ENCODE assay signal across 8 cellular contexts in genomic region chr10:63523015-63523414, GRCh38. TPM values are rescaled to one million over a fixed set of nuclear protein-coding genes. Genes with fewer than 3 reads are reported as not detected.
DNase-seq lines count a peak whose midpoint lies in the region; ATAC-seq, FAIRE-seq and TF ChIP-seq lines count a peak whose summit lies in the region.

No MANE protein-coding gene starts in this region.

- TF ChIP-seq CTCF in Calu3 (IDR thresholded peaks at IDR 0.05; ENCODE audit: unreplicated experiment) (no peak), PC-3 (conservative IDR thresholded peaks at IDR 0.05; ENCODE audit: low read depth, low read length) (no peak), endothelial cell of umbilical vein (IDR thresholded peaks at IDR 0.05; ENCODE audit: extremely low read depth in 1 of 2, insufficient read depth in 1 of 2, low read depth in 1 of 2, low read length in 2 of 2) (no peak), progenitor cell of endocrine pancreas (IDR thresholded peaks at IDR 0.05; ENCODE audit: unreplicated experiment) (no peak)

- TF ChIP-seq POLR2A in endothelial cell of umbilical vein (IDR thresholded peaks at IDR 0.05; ENCODE audit: low read depth, low read length): no peak

- H3K36me3 ChIP-seq in PC-3 (ENCODE audit: low read depth, low read length): peaks cover 13% of the 10 kb centered on the region
- no peaks in the 10 kb centered on the region for H3K36me3 ChIP-seq in endothelial cell of umbilical vein (ENCODE audit: control insufficient read depth in 2 of 2, extremely low read depth in 1 of 2, insufficient read depth in 2 of 2, low read length in 2 of 2)

- H3K4me1 ChIP-seq in PC-3 (ENCODE audit: insufficient read depth, low read length): peaks cover 55% of the 10 kb centered on the region
- H3K4me1 ChIP-seq in endothelial cell of umbilical vein (ENCODE audit: control insufficient read depth, extremely low read depth, insufficient read depth, low read length): peaks cover 7% of the 10 kb centered on the region

- intact Hi-C loops in Calu3 (cut with micrococcal nuclease; ENCODE audit: unreplicated experiment) (loop anchor here (5.0 kb wide), 2 partner anchors 104 to 256 kb away; no protein-coding TSS in a partner anchor), PC-3 (cut with micrococcal nuclease) (loop anchor here (2.0 to 5.0 kb wide), 2 partner anchors 64 to 254 kb away; no protein-coding TSS in a partner anchor), endothelial cell of umbilical vein (cut with micrococcal nuclease) (loop anchor here (2.0 to 5.0 kb wide), 4 partner anchors 50 to 316 kb away; no protein-coding TSS in a partner anchor)

- H3K9me3 Mint-ChIP-seq in Calu3 (ENCODE audit: low read depth, unreplicated experiment): peaks cover 2% of the 10 kb centered on the region
- H3K9me3 Mint-ChIP-seq in progenitor cell of endocrine pancreas (ENCODE audit: low read depth): peaks cover 4% of the 10 kb centered on the region

- ATAC-seq in PC-3 (no peak), GM19395 (IDR thresholded peaks at IDR 0.05; ENCODE audit: unreplicated experiment) (no peak), HG03139 (IDR thresholded peaks at IDR 0.05; ENCODE audit: unreplicated experiment) (no peak)

- H3K9me2 ChIP-seq in PC-3 (replicated peaks; ENCODE audit: low read length): no peaks in the 10 kb centered on the region

- dilution Hi-C loops in endothelial cell of umbilical vein (cut with MboI; ENCODE audit: extremely low pct_ligation_motif_present, low sequenced_read_pairs): no loop called here

- H2AFZ ChIP-seq in PC-3 (ENCODE audit: low read length) (no peak overlapping the region), endothelial cell of umbilical vein (ENCODE audit: low read depth, low read length) (no peak overlapping the region)

- H3K4me3 Mint-ChIP-seq in Calu3 (ENCODE audit: low read depth, unreplicated experiment) (peak overlapping the region; percentile 76), progenitor cell of endocrine pancreas (ENCODE audit: low read depth) (peak overlapping the region; percentile 89)

- H3K27me3 Mint-ChIP-seq in Calu3 (ENCODE audit: unreplicated experiment) (no peaks in the 10 kb centered on the region), progenitor cell of endocrine pancreas (no peaks in the 10 kb centered on the region)

- H3K9me3 ChIP-seq in PC-3 (ENCODE audit: low read length) (no peaks in the 10 kb centered on the region), endothelial cell of umbilical vein (replicated peaks; ENCODE audit: control insufficient read depth, insufficient read depth, low read length) (no peaks in the 10 kb centered on the region)

- H3K9me1 ChIP-seq in endothelial cell of umbilical vein (replicated peaks; ENCODE audit: control insufficient read depth, extremely low read depth, insufficient read depth, low read length): no peaks in the 10 kb centered on the region

- H4K20me1 ChIP-seq in PC-3 (ENCODE audit: low read length): peaks cover 33% of the 10 kb centered on the region
- H4K20me1 ChIP-seq in endothelial cell of umbilical vein (replicated peaks; ENCODE audit: control insufficient read depth, extremely low read depth, insufficient read depth, low read length): no peaks in the 10 kb centered on the region

- peaks cover 10% of the 10 kb centered on the region for H3F3A ChIP-seq in PC-3 (ENCODE audit: low read length, unreplicated experiment)

- H3K27ac Mint-ChIP-seq in Calu3 (ENCODE audit: unreplicated experiment) (peak overlapping the region; percentile 86), progenitor cell of endocrine pancreas (peak overlapping the region; percentile 98)

- H3K4me3 ChIP-seq in PC-3 (ENCODE audit: low read length) (peak overlapping the region; percentile 75), endothelial cell of umbilical vein (replicated peaks in 1 of 3; ENCODE audit: insufficient read depth in 1 of 3, low read depth in 1 of 3, low read length in 3 of 3) (no peak overlapping the region)

- H3K9ac ChIP-seq in PC-3 (ENCODE audit: low read length): peak overlapping the region; percentile 91
- H3K9ac ChIP-seq in endothelial cell of umbilical vein (replicated peaks; ENCODE audit: extremely low read depth, insufficient read depth, low read length): peak overlapping the region; percentile 93

- H3K4me1 Mint-ChIP-seq in Calu3 (ENCODE audit: low read depth, unreplicated experiment) (peaks cover 54% of the 10 kb centered on the region), progenitor cell of endocrine pancreas (ENCODE audit: low read depth) (peaks cover 34% of the 10 kb centered on the region)

- CTCF ChIA-PET in Calu3 (lab: Charles Lee) (interaction anchor here (0.7 to 1.7 kb wide), 5 partner anchors 15 to 258 kb away, joined by 4 to 8 read pairs (median 5); no protein-coding TSS in a partner anchor), PC-3 (lab: Charles Lee) (interaction anchor here (0.5 to 1.2 kb wide), 2 partner anchors 107 to 1055 kb away, joined by 3 to 5 read pairs; no protein-coding TSS in a partner anchor), endothelial cell of umbilical vein (lab: Charles Lee) (interaction anchor here (0.9 to 2.4 kb wide), 7 partner anchors 9 to 356 kb away, joined by 3 to 14 read pairs (median 5); no protein-coding TSS in a partner anchor)

- H3K79me2 ChIP-seq in PC-3 (ENCODE audit: low read length) (peaks cover 92% of the 10 kb centered on the region), endothelial cell of umbilical vein (ENCODE audit: control insufficient read depth, insufficient read depth, low read length) (peaks cover 81% of the 10 kb centered on the region)

- H3K4me2 ChIP-seq in PC-3 (ENCODE audit: low read length) (peak overlapping the region; percentile 86), endothelial cell of umbilical vein (ENCODE audit: insufficient read depth, low read length) (peak overlapping the region; percentile 95)

- BruUV-seq in Calu3 (replicated peaks; lab: Mats Ljungman, UMichigan): no TSS peak
- BruUV-seq in PC-3 (replicated peaks; lab: Mats Ljungman, UMichigan): no TSS peak
- BruUV-seq in endothelial cell of umbilical vein (replicated peaks; lab: Mats Ljungman, UMichigan): no TSS peak

- DNase-seq in Calu3: no peak
- DNase-seq in PC-3: no peak
- DNase-seq in endothelial cell of umbilical vein (ENCODE audit: low read depth, low spot score): no peak
- DNase-seq in progenitor cell of endocrine pancreas (ENCODE audit: low spot score, unreplicated experiment): no peak
- DNase-seq in stimulated activated CD4-positive, alpha-beta T cell treated with anti-CD3 and anti-CD28 coated beads, Interleukin-12 subunit alpha, Interleukin-12 subunit beta, amount 100 ng/mL, for 4 hours: no peak
- no peak for DNase-seq in SKM-1 treated with dmso at 0.1 percent for 144 hours (lab: John Stamatoyannopoulos, UW; ENCODE audit: unreplicated experiment)

- H3K27ac ChIP-seq in PC-3 (ENCODE audit: low read length) (peak overlapping the region; percentile 85; the same call in 1 of the 2 replicates), endothelial cell of umbilical vein (ENCODE audit: insufficient read depth, low read depth, low read length) (no peak overlapping the region)

- FAIRE-seq in endothelial cell of umbilical vein (lab: Jason Lieb, UNC): no peak

- H3K36me3 Mint-ChIP-seq in Calu3 (ENCODE audit: insufficient read depth, unreplicated experiment): peaks cover 59% of the 10 kb centered on the region
- H3K36me3 Mint-ChIP-seq in progenitor cell of endocrine pancreas (ENCODE audit: insufficient read depth): peaks cover 15% of the 10 kb centered on the region

- no peaks in the 10 kb centered on the region for H3K27me3 ChIP-seq in PC-3 (ENCODE audit: low read length)
- H3K27me3 ChIP-seq in endothelial cell of umbilical vein (ENCODE audit: control insufficient read depth in 2 of 2, insufficient read depth in 2 of 2, low read length in 2 of 2): no peaks in the 10 kb centered on the region

- POLR2A ChIA-PET in PC-3 (lab: Charles Lee; ENCODE audit: unreplicated experiment) (interaction anchor here (0.5 to 0.7 kb wide), 4 partner anchors 17 to 71 kb away, joined by 3 to 5 read pairs (median 3); no protein-coding TSS in a partner anchor), endothelial cell of umbilical vein (lab: Charles Lee) (no interaction called here)

TF ChIP-seq in endothelial cell of umbilical vein, 7 proteins besides CTCF, POLR2A, EP300 and RAD21 (continues in another document):
- TF ChIP-seq MAX (IDR thresholded peaks at IDR 0.05; ENCODE audit: insufficient read depth, insufficient read length) (no peak), POLR2AphosphoS5 (IDR thresholded peaks at IDR 0.05; ENCODE audit: insufficient read depth, low read depth, low read length) (no peak), MYC (IDR thresholded peaks at IDR 0.05; ENCODE audit: low read depth, low read length) (no peak), GATA2 (IDR thresholded peaks at IDR 0.05; ENCODE audit: insufficient read depth, insufficient read length, low read depth, low read length) (no peak), FOS (IDR thresholded peaks at IDR 0.05; ENCODE audit: borderline replicate concordance, insufficient read depth, low read length) (no peak)

RNA-seq across cellular contexts. Expression of gene REEP3, which starts 1.8 kb away (rescaled TPM):
- total RNA-seq in Calu3 (2022) (94.7 and 97.5 TPM in 2 replicates), PC-3 (2014; rRNA removed) (63.2 and 75.2 TPM in 2 replicates), endothelial cell of umbilical vein (48.3 and 56.6 TPM in 2 replicates), progenitor cell of endocrine pancreas (33.2 and 34.0 TPM in 2 replicates)
- 10.6 and 12.3 TPM in 2 replicates for polyA plus RNA-seq in endothelial cell of umbilical vein
- polyA plus RNA-seq in endothelial cell of umbilical vein (2011; cell fraction: cytosol; rRNA removed): 18.7 and 19.0 TPM in 2 replicates
- polyA plus RNA-seq in endothelial cell of umbilical vein (2011; cell fraction: nucleus; rRNA removed): 8.5 and 10.6 TPM in 2 replicates
- polyA plus RNA-seq in endothelial cell of umbilical vein (2012): 22.5 and 25.9 TPM in 2 replicates
- polyA minus RNA-seq in endothelial cell of umbilical vein: 12.8 and 13.7 TPM in 2 replicates
- 7.6 TPM for polyA minus RNA-seq in endothelial cell of umbilical vein (2011; cell fraction: cytosol; rRNA and poly(A)+ RNA removed)
- polyA minus RNA-seq in endothelial cell of umbilical vein (2011; cell fraction: nucleus; rRNA and poly(A)+ RNA removed): 7.2 and 10.0 TPM in 2 replicates

RNA-seq across cellular contexts. Expression of gene JMJD1C, which starts 57.2 kb away (rescaled TPM):
- total RNA-seq in Calu3 (2022) (67.6 and 73.1 TPM in 2 replicates), PC-3 (2014; rRNA removed) (121 and 139 TPM in 2 replicates), endothelial cell of umbilical vein (93.3 and 97.1 TPM in 2 replicates), progenitor cell of endocrine pancreas (117 and 121 TPM in 2 replicates)
- polyA plus RNA-seq in endothelial cell of umbilical vein: 23.9 and 32.1 TPM in 2 replicates
- 20.4 and 23.2 TPM in 2 replicates for polyA plus RNA-seq in endothelial cell of umbilical vein (2011; cell fraction: cytosol; rRNA removed)
- polyA plus RNA-seq in endothelial cell of umbilical vein (2011; cell fraction: nucleus; rRNA removed): 175 and 198 TPM in 2 replicates
- polyA plus RNA-seq in endothelial cell of umbilical vein (2012): 45.5 and 51.5 TPM in 2 replicates
- polyA minus RNA-seq in endothelial cell of umbilical vein: 237 and 240 TPM in 2 replicates
- polyA minus RNA-seq in endothelial cell of umbilical vein (2011; cell fraction: cytosol; rRNA and poly(A)+ RNA removed): 19.2 TPM
- polyA minus RNA-seq in endothelial cell of umbilical vein (2011; cell fraction: nucleus; rRNA and poly(A)+ RNA removed): 547 and 808 TPM in 2 replicates
